ENCODE assay signal across 1 cellular context in genomic region chr11:113373306-113373705, GRCh38.
TF ChIP-seq lines count a peak whose summit lies in the region.

No MANE protein-coding gene starts in this region.

TF ChIP-seq in K562, 482 proteins besides CTCF, POLR2A, EP300 and RAD21:
- TF ChIP-seq CREB1 (IDR thresholded peaks at IDR 0.05) (no peak), CREB1 (CRISPR knock-in tag; IDR thresholded peaks at IDR 0.05) (no peak), ZFPM2 (CRISPR knock-in tag; IDR thresholded peaks at IDR 0.05) (no peak), FOSL1 (tag; conservative IDR thresholded peaks at IDR 0.05) (0 out of 2 replicates have a peak, but pooled peaks have one; percentile 17)
